Comparison of ENCODE assay signal across 9 cellular contexts in the genomic region with DNA sequence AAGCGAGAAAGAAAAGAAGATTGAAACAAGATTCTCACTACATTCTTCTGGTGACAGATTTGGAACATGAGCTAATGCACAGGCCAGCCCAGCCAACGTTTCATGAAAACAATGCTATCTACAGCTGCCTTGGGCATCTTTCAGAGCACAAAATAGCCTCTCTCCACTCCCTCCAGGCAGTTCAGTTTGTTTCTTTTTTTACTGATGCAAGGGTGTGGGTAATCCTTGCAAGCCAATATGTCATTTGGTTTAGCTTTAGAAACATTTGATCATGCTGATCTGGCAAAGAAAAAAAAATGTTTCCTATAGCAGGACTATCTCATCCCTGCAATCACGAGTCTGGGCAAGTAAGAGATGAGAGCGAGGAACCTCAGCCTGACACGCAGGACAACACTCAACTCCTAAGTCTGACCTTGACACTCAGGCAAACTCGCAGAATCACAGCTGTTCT.
DNase-seq lines count a peak whose midpoint lies in the region; ATAC-seq and TF ChIP-seq lines count a peak whose summit lies in the region.
"Had no signal": no experiment of that assay in that cellular context is flagged by ENCODE, and none has a peak within 500 bp of the region (broad histone marks: within the 10 kb centered on the region; RNA-seq: fewer than 3 reads in every experiment).

No MANE protein-coding gene starts in this region.

- H3K27me3 ChIP-seq in adipocyte (replicated peaks; ENCODE audit: control insufficient read depth, insufficient read depth, low read length) (no peaks in the 10 kb centered on the region), muscle layer of colon (ENCODE audit: control insufficient read depth in 1 of 2, insufficient read depth in 2 of 2, low read length in 2 of 2) (no peaks in the 10 kb centered on the region), tibial artery (no peaks in the 10 kb centered on the region)

- H3K4me3 ChIP-seq in adipocyte (ENCODE audit: low read length), result peak overlapping the region; percentile 15
- H3K4me3 ChIP-seq in fibroblast of mammary gland (ENCODE audit: control insufficient read depth, low read depth, low read length), result no peak overlapping the region
- no peak overlapping the region for H3K4me3 ChIP-seq in muscle layer of colon (ENCODE audit: low read depth in 1 of 2, low read length in 2 of 2)
- no peak overlapping the region for H3K4me3 ChIP-seq in tibial artery

- intact Hi-C loops in tibial artery (cut with DNase I; ENCODE audit: low total_unique reads), result no loop called here

- H3K36me3 ChIP-seq in adipocyte (ENCODE audit: control insufficient read depth, insufficient read depth, low read length, severe bottlenecking) (peaks cover 27% of the 10 kb centered on the region), muscle layer of colon (ENCODE audit: insufficient read depth, low read length) (peaks cover 20% of the 10 kb centered on the region), tibial artery (peaks cover 0 to 14% (median 0%) of the 10 kb centered on the region in 3 donors)

- H3K9ac ChIP-seq in adipocyte (ENCODE audit: low read length), result peak overlapping the region; percentile 56
- no peak overlapping the region for H3K9ac ChIP-seq in muscle layer of colon (ENCODE audit: low read length)

- H3K27ac ChIP-seq in muscle layer of colon (ENCODE audit: low read depth, low read length) (peak overlapping the region; percentile 20), tibial artery (peak overlapping the region; percentile 65 to 73)

- peak; percentile 94 for DNase-seq in adipocyte (ENCODE audit: low read depth)
- peak; percentile 40 for DNase-seq in fibroblast of mammary gland (ENCODE audit: low read depth)
- DNase-seq in tibial artery, result no peak
- no peak for DNase-seq in KG1 (lab: John Stamatoyannopoulos, UW)
- no peak for DNase-seq in hypothalamus (lab: John Stamatoyannopoulos, UW)
- DNase-seq: NCI-H1694 had no signal

- ATAC-seq in GM19455 (IDR thresholded peaks at IDR 0.05; ENCODE audit: unreplicated experiment) (no peak), GM21619 (IDR thresholded peaks at IDR 0.05; ENCODE audit: unreplicated experiment) (no peak)

- TF ChIP-seq CTCF in fibroblast of mammary gland (conservative IDR thresholded peaks at IDR 0.05; ENCODE audit: control insufficient read depth, insufficient read depth, low read depth, low read length) (no peak), tibial artery (IDR thresholded peaks at IDR 0.05) (no peak)

- H3K4me1 ChIP-seq in adipocyte (ENCODE audit: control insufficient read depth, insufficient read depth, low read length) (peaks cover 21% of the 10 kb centered on the region), muscle layer of colon (ENCODE audit: insufficient read depth, low read length) (peaks cover 86% of the 10 kb centered on the region), tibial artery (peaks cover 0 to 88% (median 46%) of the 10 kb centered on the region in 4 donors)

- H3K9me3 ChIP-seq in adipocyte (ENCODE audit: control insufficient read depth, low read length) (no peaks in the 10 kb centered on the region), muscle layer of colon (ENCODE audit: low read length) (no peaks in the 10 kb centered on the region), tibial artery (no peaks in the 10 kb centered on the region)

Comparison
In these comparisons a context has a peak if more than half of its experiments do, and no peak if none do; other contexts are left out.
1. DNase-seq: peak in adipocyte (single experiment) and fibroblast of mammary gland (single experiment); none in tibial artery (0 of 2), KG1 (single experiment) and hypothalamus (0 of 51).